Comparison of ENCODE assay signal across 35 cellular contexts in the genomic region with DNA sequence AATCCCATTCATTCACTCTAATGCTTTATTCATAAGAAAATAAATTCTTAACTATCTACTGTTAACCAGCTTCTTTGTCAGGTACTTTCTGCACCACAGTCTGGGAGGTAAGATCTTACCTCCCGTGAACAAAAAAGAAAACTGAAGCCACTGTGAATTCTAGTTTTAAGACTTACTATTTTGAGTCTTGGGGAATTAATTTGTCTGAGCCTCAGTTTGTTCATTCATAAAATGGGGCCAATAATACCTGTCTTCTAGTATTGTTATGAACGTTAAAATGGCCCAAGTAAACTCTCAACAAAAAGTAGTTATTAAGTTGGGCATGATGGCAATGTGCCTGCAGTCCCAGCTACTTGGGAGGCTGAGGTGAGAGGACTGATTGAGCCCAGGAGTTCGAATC. TPM values are rescaled to one million over a fixed set of nuclear protein-coding genes. Genes with fewer than 3 reads are reported as not detected.
DNase-seq lines count a peak whose midpoint lies in the region; ATAC-seq, FAIRE-seq and TF ChIP-seq lines count a peak whose summit lies in the region.
"Had no signal": no experiment of that assay in that cellular context is flagged by ENCODE, and none has a peak within 500 bp of the region (broad histone marks: within the 10 kb centered on the region; RNA-seq: fewer than 3 reads in every experiment).

No MANE protein-coding gene starts in this region.

- WGBS in HepG2 (ENCODE audit: low lambda C conversion rate): 95% methylated on average over 3 of the region's 3 CpGs
- WGBS in right lobe of liver (ENCODE audit: insufficient coverage, low coverage, low lambda C conversion rate, missing lambda C conversion rate): 92% methylated on average over 3 of the region's 3 CpGs
- 85% methylated on average over 2 of the region's 3 CpGs for whole genome bisulfite sequencing in K562 (ENCODE audit: insufficient coverage, low coverage, missing lambda C conversion rate)

- TF ChIP-seq RAD21 in HepG2 (CRISPR knock-in tag; IDR thresholded peaks at IDR 0.05) (no peak), K562 (CRISPR knock-in tag; conservative IDR thresholded peaks at IDR 0.05 in 1 of 2, IDR thresholded peaks at IDR 0.05 in 1 of 2) (no peak)

- no peak overlapping the region for H3K9ac ChIP-seq in HepG2 (ENCODE audit: insufficient read depth, low read depth, low read length)
- no peak overlapping the region for H3K9ac ChIP-seq in K562 (ENCODE audit: insufficient read depth in 1 of 2, low read depth in 2 of 2, low read length in 2 of 2)
- H3K9ac ChIP-seq: BLaER1; BLaER1 treated with 17β-estradiol and CSF1 and Interleukin-3, amounts not matched to agents 10 nM and 100 nM had no signal

- H3K27me3 ChIP-seq in HepG2 (ENCODE audit: control insufficient read depth in 1 of 2, insufficient read depth in 2 of 2, low read length in 2 of 2) (no peaks in the 10 kb centered on the region), right lobe of liver (no peaks in the 10 kb centered on the region), K562 (ENCODE audit: control insufficient read depth in 2 of 2, insufficient read depth in 2 of 2, low read length in 2 of 2) (no peaks in the 10 kb centered on the region)
- H3K27me3 ChIP-seq: BE2C; BLaER1; BLaER1 treated with 17β-estradiol and CSF1 and Interleukin-3, amounts not matched to agents 10 nM and 100 nM had no signal

- TF ChIP-seq POLR2A in HepG2 (IDR thresholded peaks at IDR 0.05; ENCODE audit: insufficient read depth in 1 of 2, low read depth in 2 of 2, low read length in 2 of 2) (no peak), right lobe of liver (IDR thresholded peaks at IDR 0.05) (no peak), K562 (conservative IDR thresholded peaks at IDR 0.05) (no peak)

- TF ChIP-seq EP300 in HepG2 (IDR thresholded peaks at IDR 0.05; ENCODE audit: low read depth in 2 of 2, low read length in 2 of 2) (no peak), HepG2 (CRISPR knock-in tag; IDR thresholded peaks at IDR 0.05; ENCODE audit: borderline replicate concordance) (no peak), K562 (IDR thresholded peaks at IDR 0.05; ENCODE audit: low read length) (no peak)

- H3K27ac Mint-ChIP-seq in T-helper 17 cell: peak overlapping the region; percentile 14
- H3K27ac Mint-ChIP-seq: B cell; CD4-positive, alpha-beta memory T cell; CD4-positive, alpha-beta T cell; CD4-positive, CD25-positive, alpha-beta regulatory T cell; CD8-positive, alpha-beta memory T cell; CD8-positive, alpha-beta T cell had no signal

- no peak overlapping the region for H3K4me3 ChIP-seq in HepG2 (replicated peaks in 1 of 3; ENCODE audit: insufficient read depth in 1 of 3, low read depth in 2 of 3, low read length in 3 of 3)
- no peak overlapping the region for H3K4me3 ChIP-seq in right lobe of liver
- no peak overlapping the region for H3K4me3 ChIP-seq in K562
- H3K4me3 ChIP-seq: A549; BLaER1; BLaER1 treated with 17β-estradiol and CSF1 and Interleukin-3, amounts not matched to agents 10 nM and 100 nM had no signal

- CTCF ChIA-PET in HepG2 (lab: Yijun Ruan, JAX; ENCODE audit: low intra/inter-chr PET ratio, low total read pairs) (no interaction called here), K562 (lab: Yijun Ruan, JAX; ENCODE audit: low intra/inter-chr PET ratio) (no interaction called here)

- peaks cover 4% of the 10 kb centered on the region for H3K36me3 Mint-ChIP-seq in T-helper 17 cell (ENCODE audit: low read depth)

- peaks cover 2% of the 10 kb centered on the region for H3K4me1 Mint-ChIP-seq in T-helper 17 cell
- H3K4me1 Mint-ChIP-seq: B cell, CD14-positive monocyte had no signal

- no peak for ATAC-seq in HepG2
- no peak for ATAC-seq in right lobe of liver
- ATAC-seq in T-helper 17 cell: no peak
- ATAC-seq in K562: no peak
- ATAC-seq: A549; CD8-positive, alpha-beta T cell had no signal

- no peak for DNase-seq in HepG2 (ENCODE audit: low spot score)
- DNase-seq in right lobe of liver: no peak
- DNase-seq in T-helper 17 cell: no peak
- DNase-seq in K562 (ENCODE audit: extremely low read depth in 1 of 4, low spot score in 3 of 4): no peak
- no peak for DNase-seq in germinal center (ENCODE audit: low spot score)
- no peak for DNase-seq in NCI-H1436 (lab: John Stamatoyannopoulos, UW)
- DNase-seq: 8988T; ACHN; AML-193; BE2C; C1 segment of cervical spinal cord; Caco-2; Calu3; CD4-positive, alpha-beta memory T cell; CD4-positive, alpha-beta T cell; CD4-positive, CD25-positive, alpha-beta regulatory T cell; CD8-positive, alpha-beta memory T cell; CD8-positive, alpha-beta T cell; COR-L47; DMS 273 treated with DMSO at 0.1 percent for 48 hours; DMS153; DMS53; DMS79; DMS79 treated with DMSO at 0.1 percent for 48 hours; DND-41; EL had no signal

- no peak overlapping the region for H3K4me3 Mint-ChIP-seq in T-helper 17 cell
- H3K4me3 Mint-ChIP-seq: B cell; CD14-positive monocyte; CD4-positive, alpha-beta memory T cell; CD4-positive, alpha-beta T cell; CD4-positive, CD25-positive, alpha-beta regulatory T cell; CD8-positive, alpha-beta memory T cell; CD8-positive, alpha-beta T cell had no signal

- TF ChIP-seq CTCF in HepG2 (CRISPR knock-in tag; IDR thresholded peaks at IDR 0.05) (no peak), right lobe of liver (IDR thresholded peaks at IDR 0.05) (no peak), K562 (IDR thresholded peaks at IDR 0.05 in 2 of 3, conservative IDR thresholded peaks at IDR 0.05 in 1 of 3; ENCODE audit: insufficient read depth in 2 of 3, low read depth in 1 of 3, low read length in 3 of 3) (no peak)

- in situ Hi-C loops in HepG2 (cut with HindIII; ENCODE audit: extremely low pct_ligation_motif_present, low pct_unique_long_range_greater_than_20kb) (no loop called here), K562 (cut with MboI) (no loop called here)

- H3K9me3 ChIP-seq in HepG2 (ENCODE audit: low read length) (no peaks in the 10 kb centered on the region), right lobe of liver (no peaks in the 10 kb centered on the region), T-helper 17 cell (ENCODE audit: control insufficient read depth, low read length, poor library complexity, severe bottlenecking) (no peaks in the 10 kb centered on the region), K562 (replicated peaks; ENCODE audit: control insufficient read depth, insufficient read depth, low read depth, low read length) (no peaks in the 10 kb centered on the region)
- H3K9me3 ChIP-seq: A549; BE2C; BLaER1; BLaER1 treated with 17β-estradiol and CSF1 and Interleukin-3, amounts not matched to agents 10 nM and 100 nM; Caco-2 had no signal

- H4K20me1 ChIP-seq in HepG2 (ENCODE audit: insufficient read depth, low read length) (no peaks in the 10 kb centered on the region), K562 (replicated peaks; ENCODE audit: control insufficient read depth, insufficient read depth, low read length) (no peaks in the 10 kb centered on the region)
- H4K20me1 ChIP-seq: BLaER1 had no signal

- H3K4me1 ChIP-seq in HepG2 (ENCODE audit: insufficient read depth, low read length): peaks cover 6% of the 10 kb centered on the region; the same call in 1 of the 2 replicates
- no peaks in the 10 kb centered on the region for H3K4me1 ChIP-seq in right lobe of liver
- no peaks in the 10 kb centered on the region for H3K4me1 ChIP-seq in K562 (replicated peaks in 1 of 2; ENCODE audit: control insufficient read depth in 2 of 2, insufficient read depth in 2 of 2, low read length in 2 of 2)
- H3K4me1 ChIP-seq: A549, BE2C, BLaER1 had no signal

- H3K9me1 ChIP-seq in K562 (ENCODE audit: control insufficient read depth, insufficient read depth, low read length): no peaks in the 10 kb centered on the region

- H3K27ac ChIP-seq in HepG2 (ENCODE audit: extremely low read length, insufficient read depth, low read length): no peak overlapping the region
- no peak overlapping the region for H3K27ac ChIP-seq in right lobe of liver
- H3K27ac ChIP-seq in K562 (ENCODE audit: extremely low read depth, low read depth, low read length): no peak overlapping the region
- H3K27ac ChIP-seq: 22Rv1; A549; BLaER1; BLaER1 treated with 17β-estradiol and CSF1 and Interleukin-3, amounts not matched to agents 10 nM and 100 nM; C4-2B had no signal

- FAIRE-seq in HepG2 (lab: Jason Lieb, UNC) (no peak), K562 (lab: Jason Lieb, UNC) (no peak)
- FAIRE-seq: A204.1, A549, D721Med had no signal

- BruUV-seq in HepG2 (replicated peaks; lab: Mats Ljungman, UMichigan) (no TSS peak), K562 (replicated peaks; lab: Mats Ljungman, UMichigan) (no TSS peak)

- intact Hi-C loops in HepG2 (cut with micrococcal nuclease; ENCODE audit: unreplicated experiment) (no loop called here), right lobe of liver (cut with DNase I) (no loop called here), K562 (cut with micrococcal nuclease) (no loop called here)

- H3K27me3 Mint-ChIP-seq in T-helper 17 cell: no peaks in the 10 kb centered on the region
- H3K27me3 Mint-ChIP-seq: B cell; CD4-positive, alpha-beta memory T cell; CD4-positive, alpha-beta T cell; CD4-positive, CD25-positive, alpha-beta regulatory T cell; CD8-positive, alpha-beta memory T cell had no signal

- POLR2A ChIA-PET in HepG2 (lab: Yijun Ruan, JAX): no interaction called here
- POLR2A ChIA-PET in K562 (lab: Yijun Ruan, JAX): interaction anchor here (0.6 to 1.2 kb wide), 2 partner anchors 49 to 370 kb away, joined by 5 to 7 read pairs; no protein-coding TSS in a partner anchor

- no peak overlapping the region for H3K4me2 ChIP-seq in HepG2 (ENCODE audit: low read depth, low read length)
- H3K4me2 ChIP-seq in K562 (ENCODE audit: insufficient read depth, low read length): no peak overlapping the region
- H3K4me2 ChIP-seq: A549; BLaER1; BLaER1 treated with 17β-estradiol and CSF1 and Interleukin-3, amounts not matched to agents 10 nM and 100 nM had no signal

- no peaks in the 10 kb centered on the region for H3K79me2 ChIP-seq in HepG2 (ENCODE audit: insufficient read depth, low read length)
- no peaks in the 10 kb centered on the region for H3K79me2 ChIP-seq in K562 (ENCODE audit: control insufficient read depth, insufficient read depth, low read length)

- H2AFZ ChIP-seq in HepG2 (ENCODE audit: low read length) (no peak overlapping the region), K562 (ENCODE audit: low read depth, low read length) (no peak overlapping the region)

- no peaks in the 10 kb centered on the region for H3K36me3 ChIP-seq in HepG2 (replicated peaks in 1 of 2; ENCODE audit: control insufficient read depth in 1 of 2, insufficient read depth in 2 of 2, low read length in 2 of 2)
- H3K36me3 ChIP-seq in right lobe of liver: no peaks in the 10 kb centered on the region
- H3K36me3 ChIP-seq in K562 (ENCODE audit: control insufficient read depth, insufficient read depth, low read length): no peaks in the 10 kb centered on the region
- H3K36me3 ChIP-seq: BE2C had no signal

RNA-seq across cellular contexts. Expression of a gene that starts 59.5 kb away (rescaled TPM):
- total RNA-seq in HepG2 (2016; rRNA removed; fragmentation: Illumina TruSeq; extraction: Trizol): 7.4 and 11.5 TPM in 2 replicates
- total RNA-seq in HepG2 (2016; cell fraction: cytosol; rRNA removed; fragmentation: Illumina TruSeq; extraction: Trizol; ENCODE audit: low read depth): 0.79 and 0.91 TPM in 2 replicates
- 8.2 and 11.6 TPM in 2 replicates for total RNA-seq in HepG2 (2016; cell fraction: insoluble cytoplasmic fraction; rRNA removed; fragmentation: Illumina TruSeq; extraction: Trizol)
- total RNA-seq in HepG2 (2016; cell fraction: membrane; rRNA removed; fragmentation: Illumina TruSeq; extraction: Trizol): 3.6 and 4.9 TPM in 2 replicates
- 6.6 and 8.6 TPM in 2 replicates for total RNA-seq in HepG2 (2016; cell fraction: nucleus; rRNA removed; fragmentation: Illumina TruSeq; extraction: Trizol)
- 4.5 and 4.9 TPM in 2 replicates for polyA plus RNA-seq in HepG2 (2011; rRNA removed)
- 1.6 and 3.0 TPM in 2 replicates for polyA plus RNA-seq in HepG2 (2011; cell fraction: cytosol; rRNA removed)
- polyA plus RNA-seq in HepG2 (2011; cell fraction: nucleus; rRNA removed): 1.5 and 2.6 TPM in 2 replicates
- 5.6 and 5.8 TPM in 2 replicates for polyA plus RNA-seq in HepG2 (2012)
- polyA plus RNA-seq in HepG2 (2016; cell fraction: cytosol; fragmentation: Illumina TruSeq; extraction: Trizol; ENCODE audit: low read depth): 0.46 and 0.57 TPM in 2 replicates
- polyA plus RNA-seq in HepG2 (2016; cell fraction: insoluble cytoplasmic fraction; fragmentation: Illumina TruSeq; extraction: Trizol; ENCODE audit: low read depth): 9.0 and 11.2 TPM in 2 replicates
- polyA plus RNA-seq in HepG2 (2016; cell fraction: membrane; fragmentation: Illumina TruSeq; extraction: Trizol; ENCODE audit: low read depth): 1.5 and 2.4 TPM in 2 replicates
- 9.2 and 9.4 TPM in 2 replicates for polyA plus RNA-seq in HepG2 (2016; cell fraction: nucleus; fragmentation: Illumina TruSeq; extraction: Trizol; ENCODE audit: insufficient read depth, low read depth)
- polyA minus RNA-seq in HepG2 (2011; rRNA and poly(A)+ RNA removed; ENCODE audit: low replicate concordance): 1.4 and 2.2 TPM in 2 replicates
- polyA minus RNA-seq in HepG2 (2011; cell fraction: cytosol; rRNA and poly(A)+ RNA removed): 4.0 and 5.0 TPM in 2 replicates
- polyA minus RNA-seq in HepG2 (2011; cell fraction: nucleus; rRNA and poly(A)+ RNA removed): 7.1 and 8.7 TPM in 2 replicates
- 1 to 10 TPM; 3.6 to 6.2 (median 5.3) TPM for total RNA-seq in right lobe of liver
- total RNA-seq in T-helper 17 cell: 1 to 10 TPM; 2.3 to 2.4 TPM
- total RNA-seq in K562 (2011; cell fraction: chromatin; rRNA removed; ENCODE audit: low replicate concordance): 2.8 and 10.1 TPM in 2 replicates
- total RNA-seq in K562 (2011; cell fraction: nucleolus; rRNA removed): 3.0 and 3.3 TPM in 2 replicates
- total RNA-seq in K562 (2011; cell fraction: nucleoplasm; rRNA removed): 5.6 and 11.4 TPM in 2 replicates
- 4.6 and 4.7 TPM in 2 replicates for total RNA-seq in K562 (2014; rRNA removed)
- 8.2 and 9.4 TPM in 2 replicates for total RNA-seq in K562 (2014; rRNA removed; fragmentation: Illumina TruSeq; extraction: Trizol)
- 6.8 and 7.3 TPM in 2 replicates for total RNA-seq in K562 (2015; rRNA removed; fragmentation: Illumina TruSeq; extraction: Trizol)
- 5.9 and 6.1 TPM in 2 replicates for total RNA-seq in K562 (2021)
- 11.9 and 14.9 TPM in 2 replicates for polyA plus RNA-seq in K562 (2011; rRNA removed)
- polyA plus RNA-seq in K562 (2011; cell fraction: cytosol; rRNA removed): 1.7 and 4.6 TPM in 2 replicates
- 4.9 and 7.6 TPM in 2 replicates for polyA plus RNA-seq in K562 (2011; cell fraction: nucleus; rRNA removed)
- 4.8 and 5.1 TPM in 2 replicates for polyA plus RNA-seq in K562 (2012)
- polyA plus RNA-seq in K562 (2014; fragmentation: Illumina TruSeq; extraction: Trizol): 7.2 and 8.3 TPM in 2 replicates
- 1 to 10 TPM; 2.3 to 2.7 TPM for polyA plus RNA-seq in K562 (2014; fragmentation: Nextera tagmentation; extraction: Ambion mirVana)
- polyA plus RNA-seq in K562 (2014; rRNA removed): 5.8 TPM in 2 replicates
- polyA minus RNA-seq in K562 (2011; rRNA and poly(A)+ RNA removed): 8.2 and 8.8 TPM in 2 replicates
- 3.1 and 3.5 TPM in 2 replicates for polyA minus RNA-seq in K562 (2011; cell fraction: cytosol; rRNA and poly(A)+ RNA removed)
- polyA minus RNA-seq in K562 (2011; cell fraction: nucleus; rRNA and poly(A)+ RNA removed): 3.9 and 9.2 TPM in 2 replicates
